Comparison of ENCODE assay signal across 11 cellular contexts in genomic region chr16:68369697-68370096, GRCh38. TPM values are rescaled to one million over a fixed set of nuclear protein-coding genes. Genes with fewer than 3 reads are reported as not detected.
DNase-seq lines count a peak whose midpoint lies in the region; ATAC-seq and TF ChIP-seq lines count a peak whose summit lies in the region.
"Had no signal": no experiment of that assay in that cellular context is flagged by ENCODE, and none has a peak within 500 bp of the region (broad histone marks: within the 10 kb centered on the region; RNA-seq: fewer than 3 reads in every experiment).

No MANE protein-coding gene starts in this region.

- H3K4me3 Mint-ChIP-seq in activated naive CD4-positive, alpha-beta T cell treated with anti-CD3 and anti-CD28 coated beads for 36 hours = no peak overlapping the region
- no peak overlapping the region for H3K4me3 Mint-ChIP-seq in activated CD4-positive, alpha-beta memory T cell treated with anti-CD3 and anti-CD28 coated beads for 36 hours
- peak overlapping the region; percentile 57 to 74 for H3K4me3 Mint-ChIP-seq in stimulated activated naive CD8-positive, alpha-beta T cell treated with anti-CD3 and anti-CD28 coated beads, Interleukin-15, amount 100 ng/mL, for 72 hours
- H3K4me3 Mint-ChIP-seq: stimulated activated naive CD8-positive, alpha-beta T cell treated with anti-CD3 and anti-CD28 coated beads, Interleukin-15, Interleukin-2, amounts not matched to agents 100 ng/mL and 50 ng/mL, for 24 hours had no signal

- H3K9me3 ChIP-seq in esophagus squamous epithelium = no peaks in the 10 kb centered on the region

- intact Hi-C loops in activated naive CD4-positive, alpha-beta T cell treated with anti-CD3 and anti-CD28 coated beads for 36 hours (cut with micrococcal nuclease) = loop anchor here (5.0 kb wide), 2 partner anchors 33 to 48 kb away; no protein-coding TSS in a partner anchor
- intact Hi-C loops in activated CD4-positive, alpha-beta memory T cell treated with anti-CD3 and anti-CD28 coated beads for 36 hours (cut with micrococcal nuclease) = no loop called here
- intact Hi-C loops in esophagus squamous epithelium (cut with DNase I) = no loop called here

- CTCF ChIA-PET in activated naive CD4-positive, alpha-beta T cell treated with anti-CD3 and anti-CD28 coated beads for 36 hours (lab: Charles Lee) = interaction anchor here (0.7 to 2.6 kb wide), 6 partner anchors 12 to 136 kb away, joined by 3 to 9 read pairs (median 3); no protein-coding TSS in a partner anchor
- CTCF ChIA-PET in activated CD4-positive, alpha-beta memory T cell treated with anti-CD3 and anti-CD28 coated beads for 36 hours (lab: Charles Lee) = interaction anchor here (0.6 to 2.9 kb wide), 3 partner anchors 27 to 151 kb away, joined by 3 to 12 read pairs (median 5); no protein-coding TSS in a partner anchor

- peaks cover 3% of the 10 kb centered on the region for H3K27me3 Mint-ChIP-seq in activated naive CD4-positive, alpha-beta T cell treated with anti-CD3 and anti-CD28 coated beads for 36 hours (ENCODE audit: low read depth)
- H3K27me3 Mint-ChIP-seq in activated CD4-positive, alpha-beta memory T cell treated with anti-CD3 and anti-CD28 coated beads for 36 hours = peaks cover 10% of the 10 kb centered on the region
- H3K27me3 Mint-ChIP-seq in stimulated activated naive CD8-positive, alpha-beta T cell treated with anti-CD3 and anti-CD28 coated beads, Interleukin-15, amount 100 ng/mL, for 72 hours = peaks cover 74% of the 10 kb centered on the region

- WGBS in esophagus squamous epithelium, 2 donors = 63% methylated on average over 6 of the region's 8 CpGs; no CpG with 5 or more reads in 1 of the 2 donors

- peak; percentile 67 for DNase-seq in activated naive CD4-positive, alpha-beta T cell treated with anti-CD3 and anti-CD28 coated beads for 36 hours
- no peak for DNase-seq in activated naive CD4-positive, alpha-beta T cell treated with anti-CD3 and anti-CD28 coated beads, Interleukin-2, amount 50 U/mL, for 16 hours
- DNase-seq in activated CD4-positive, alpha-beta memory T cell treated with anti-CD3 and anti-CD28 coated beads for 36 hours = peak; percentile 63
- peak; percentile 38 to 72 for DNase-seq in stimulated activated naive CD8-positive, alpha-beta T cell treated with anti-CD3 and anti-CD28 coated beads, Interleukin-15, amount 100 ng/mL, for 72 hours
- DNase-seq in esophagus squamous epithelium (lab: John Stamatoyannopoulos, UW) = no peak
- no peak for DNase-seq in kidney glomerular epithelial cell (lab: John Stamatoyannopoulos, UW)
- DNase-seq: NCI-H146 had no signal

- no peak overlapping the region for H3K27ac ChIP-seq in esophagus squamous epithelium

- TF ChIP-seq POLR2A in esophagus squamous epithelium (IDR thresholded peaks at IDR 0.05) = no peak

- H3K36me3 Mint-ChIP-seq in activated naive CD4-positive, alpha-beta T cell treated with anti-CD3 and anti-CD28 coated beads for 36 hours (ENCODE audit: low read depth) = no peaks in the 10 kb centered on the region
- H3K36me3 Mint-ChIP-seq in activated CD4-positive, alpha-beta memory T cell treated with anti-CD3 and anti-CD28 coated beads for 36 hours = no peaks in the 10 kb centered on the region

- no peaks in the 10 kb centered on the region for H3K36me3 ChIP-seq in esophagus squamous epithelium

- no peak overlapping the region for H3K4me3 ChIP-seq in esophagus squamous epithelium
- H3K4me3 ChIP-seq: lung had no signal

- ATAC-seq in HG03103 (IDR thresholded peaks at IDR 0.05; ENCODE audit: low read depth, unreplicated experiment) = peak; percentile 59
- peak; percentile 66 for ATAC-seq in stimulated activated naive CD8-positive, alpha-beta T cell treated with anti-CD3 and anti-CD28 coated beads, Interleukin-15, amount 100 ng/mL, for 72 hours
- no peak for ATAC-seq in GM19467 (IDR thresholded peaks at IDR 0.05; ENCODE audit: unreplicated experiment)

- H3K27me3 ChIP-seq in esophagus squamous epithelium = peaks cover 0 to 47% (median 3%) of the 10 kb centered on the region in 4 donors

- H3K4me1 Mint-ChIP-seq in activated naive CD4-positive, alpha-beta T cell treated with anti-CD3 and anti-CD28 coated beads for 36 hours (ENCODE audit: low read depth) = peaks cover 35% of the 10 kb centered on the region
- H3K4me1 Mint-ChIP-seq in activated CD4-positive, alpha-beta memory T cell treated with anti-CD3 and anti-CD28 coated beads for 36 hours (ENCODE audit: low read depth) = peaks cover 32% of the 10 kb centered on the region
- H3K4me1 Mint-ChIP-seq in stimulated activated naive CD8-positive, alpha-beta T cell treated with anti-CD3 and anti-CD28 coated beads, Interleukin-15, amount 100 ng/mL, for 72 hours = peaks cover 70% of the 10 kb centered on the region

- peaks cover 0 to 7% (median 0%) of the 10 kb centered on the region in 3 donors for H3K4me1 ChIP-seq in esophagus squamous epithelium

- no peaks in the 10 kb centered on the region for H3K9me3 Mint-ChIP-seq in activated naive CD4-positive, alpha-beta T cell treated with anti-CD3 and anti-CD28 coated beads for 36 hours
- H3K9me3 Mint-ChIP-seq in activated CD4-positive, alpha-beta memory T cell treated with anti-CD3 and anti-CD28 coated beads for 36 hours = no peaks in the 10 kb centered on the region
- H3K9me3 Mint-ChIP-seq in stimulated activated naive CD8-positive, alpha-beta T cell treated with anti-CD3 and anti-CD28 coated beads, Interleukin-15, amount 100 ng/mL, for 72 hours = no peaks in the 10 kb centered on the region
- H3K9me3 Mint-ChIP-seq: stimulated activated naive CD8-positive, alpha-beta T cell treated with anti-CD3 and anti-CD28 coated beads, Interleukin-15, Interleukin-2, amounts not matched to agents 100 ng/mL and 50 ng/mL, for 24 hours had no signal

- POLR2A ChIA-PET in activated CD4-positive, alpha-beta memory T cell treated with anti-CD3 and anti-CD28 coated beads for 36 hours (lab: Charles Lee) = no interaction called here

- no peak for TF ChIP-seq CTCF in esophagus squamous epithelium (IDR thresholded peaks at IDR 0.05)

- no peak overlapping the region for H3K27ac Mint-ChIP-seq in activated naive CD4-positive, alpha-beta T cell treated with anti-CD3 and anti-CD28 coated beads for 36 hours
- no peak overlapping the region for H3K27ac Mint-ChIP-seq in activated CD4-positive, alpha-beta memory T cell treated with anti-CD3 and anti-CD28 coated beads for 36 hours
- H3K27ac Mint-ChIP-seq in stimulated activated naive CD8-positive, alpha-beta T cell treated with anti-CD3 and anti-CD28 coated beads, Interleukin-15, amount 100 ng/mL, for 72 hours = peak overlapping the region in 1 of 2 donors; percentile 16
- H3K27ac Mint-ChIP-seq: stimulated activated naive CD8-positive, alpha-beta T cell treated with anti-CD3 and anti-CD28 coated beads, Interleukin-15, Interleukin-2, amounts not matched to agents 100 ng/mL and 50 ng/mL, for 24 hours had no signal

RNA-seq across cellular contexts. Expression of gene PRMT7, which starts 58.9 kb away (rescaled TPM):
- 10 to 100 TPM; 51.6 to 52.4 TPM for total RNA-seq in activated naive CD4-positive, alpha-beta T cell treated with anti-CD3 and anti-CD28 coated beads for 36 hours
- total RNA-seq in activated CD4-positive, alpha-beta memory T cell treated with anti-CD3 and anti-CD28 coated beads for 36 hours = 10 to 100 TPM; 60.4 to 62.8 TPM
- total RNA-seq in esophagus squamous epithelium = 10 to 100 TPM; 15.2 to 35.7 (median 21.2) TPM

RNA-seq across cellular contexts. Expression of gene SLC7A6OS, which starts 59.0 kb away (rescaled TPM):
- total RNA-seq in activated naive CD4-positive, alpha-beta T cell treated with anti-CD3 and anti-CD28 coated beads for 36 hours = 10 to 100 TPM; 23.0 to 26.4 TPM
- 10 to 100 TPM; 20.6 to 22.2 TPM for total RNA-seq in activated CD4-positive, alpha-beta memory T cell treated with anti-CD3 and anti-CD28 coated beads for 36 hours
- 10 to 100 TPM in 1 of 4 donors, 1 to 10 TPM in 3; 4.5 to 16.2 (median 6.7) TPM for total RNA-seq in esophagus squamous epithelium

Comparison
In these comparisons a context has a peak if more than half of its experiments do, and no peak if none do; other contexts are left out.
1. DNase-seq: peak in activated naive CD4-positive, alpha-beta T cell treated with anti-CD3 and anti-CD28 coated beads for 36 hours (single experiment), activated CD4-positive, alpha-beta memory T cell treated with anti-CD3 and anti-CD28 coated beads for 36 hours (single experiment) and stimulated activated naive CD8-positive, alpha-beta T cell treated with anti-CD3 and anti-CD28 coated beads, Interleukin-15, amount 100 ng/mL, for 72 hours (2 of 2); none in activated naive CD4-positive, alpha-beta T cell treated with anti-CD3 and anti-CD28 coated beads, Interleukin-2, amount 50 U/mL, for 16 hours (single experiment), esophagus squamous epithelium (single experiment) and kidney glomerular epithelial cell (single experiment).
2. H3K4me3 Mint-ChIP-seq: peak in stimulated activated naive CD8-positive, alpha-beta T cell treated with anti-CD3 and anti-CD28 coated beads, Interleukin-15, amount 100 ng/mL, for 72 hours (2 of 2); none in activated naive CD4-positive, alpha-beta T cell treated with anti-CD3 and anti-CD28 coated beads for 36 hours (single experiment) and activated CD4-positive, alpha-beta memory T cell treated with anti-CD3 and anti-CD28 coated beads for 36 hours (single experiment).